ENCODE assay signal across 19 cellular contexts in genomic region chr6:133697666-133698065, GRCh38.
A peak's percentile ranks its signal among the peaks of the same experiment; 100 is the strongest.
DNase-seq lines count a peak whose midpoint lies in the region; ATAC-seq and TF ChIP-seq lines count a peak whose summit lies in the region.
"Had no signal": no experiment of that assay in that cellular context is flagged by ENCODE, and none has a peak within 500 bp of the region (broad histone marks: within the 10 kb centered on the region; RNA-seq: fewer than 3 reads in every experiment).

No MANE protein-coding gene starts in this region.

- H3K4me3 ChIP-seq in AG10803 (ENCODE audit: low read length): no peak overlapping the region
- no peak overlapping the region for H3K4me3 ChIP-seq in SJCRH30
- no peak overlapping the region for H3K4me3 ChIP-seq in fibroblast of the aortic adventitia (ENCODE audit: low read depth, low read length)
- H3K4me3 ChIP-seq: left lung, prostate gland, vagina had no signal

- in situ Hi-C loops in GM13976 (cut with MboI; ENCODE audit: low sequenced_read_pairs, unreplicated experiment): no loop called here

- ATAC-seq in HG03280 (IDR thresholded peaks at IDR 0.05; ENCODE audit: unreplicated experiment) (no peak), HG03378 (IDR thresholded peaks at IDR 0.05; ENCODE audit: unreplicated experiment) (no peak)
- ATAC-seq: activated CD8-positive, alpha-beta T cell treated with anti-CD3 and anti-CD28 coated beads, Interleukin-2, amount 10 ng/mL, durations not matched to agents 7 days and 5 days; left lung; naive thymus-derived CD4-positive, alpha-beta T cell had no signal

- DNase-seq in AG10803 (ENCODE audit: low read depth): peak; percentile 77
- peak; percentile 95 for DNase-seq in LHCN-M2 (ENCODE audit: low read depth)
- DNase-seq in SJCRH30: peak; percentile 27 to 69
- DNase-seq in fibroblast of the aortic adventitia (ENCODE audit: low read depth): peak; percentile 39
- DNase-seq in GM13976 (ENCODE audit: low spot score): no peak
- DNase-seq in NCI-H2196 (lab: John Stamatoyannopoulos, UW; ENCODE audit: unreplicated experiment): no peak
- DNase-seq: activated CD8-positive, alpha-beta T cell treated with anti-CD3 and anti-CD28 coated beads, Interleukin-2, amount 10 ng/mL, durations not matched to agents 7 days and 5 days; COR-L47; Karpas-422; left lung; naive thymus-derived CD4-positive, alpha-beta T cell; NCI-H187; NCI-H774; WERI-Rb-1 had no signal

- peaks cover 30% of the 10 kb centered on the region for H3K4me1 ChIP-seq in SJCRH30
- H3K4me1 ChIP-seq: left lung, prostate gland had no signal

- no peak for TF ChIP-seq CTCF in AG10803 (conservative IDR thresholded peaks at IDR 0.05; ENCODE audit: low read length)
- TF ChIP-seq CTCF in fibroblast of the aortic adventitia (IDR thresholded peaks at IDR 0.05; ENCODE audit: insufficient read depth, low read length): no peak
- no peak for TF ChIP-seq CTCF in GM13976 (IDR thresholded peaks at IDR 0.05; ENCODE audit: borderline replicate concordance, control extremely low read depth, extremely low read depth, insufficient read depth, missing control alignments)

- no peaks in the 10 kb centered on the region for H3K36me3 ChIP-seq in SJCRH30
- H3K36me3 ChIP-seq: left lung, prostate gland, vagina, WERI-Rb-1 had no signal

- no peaks in the 10 kb centered on the region for H3K27me3 ChIP-seq in SJCRH30
- H3K27me3 ChIP-seq: left lung, vagina had no signal

- H3K27ac ChIP-seq in SJCRH30: no peak overlapping the region; the same call in 1 of the 2 replicates
- H3K27ac ChIP-seq: HL-60, left lung, prostate gland, vagina, WERI-Rb-1 had no signal

- H3K9me3 ChIP-seq in SJCRH30 (replicated peaks): no peaks in the 10 kb centered on the region
- H3K9me3 ChIP-seq: left lung, prostate gland, vagina had no signal

Comparison
In these comparisons a context has a peak if more than half of its experiments do, and no peak if none do; other contexts are left out.
1. DNase-seq: peak in AG10803 (single experiment), LHCN-M2 (single experiment), SJCRH30 (2 of 2) and fibroblast of the aortic adventitia (single experiment); none in GM13976 (single experiment) and NCI-H2196 (single experiment).